In the genomic region with DNA sequence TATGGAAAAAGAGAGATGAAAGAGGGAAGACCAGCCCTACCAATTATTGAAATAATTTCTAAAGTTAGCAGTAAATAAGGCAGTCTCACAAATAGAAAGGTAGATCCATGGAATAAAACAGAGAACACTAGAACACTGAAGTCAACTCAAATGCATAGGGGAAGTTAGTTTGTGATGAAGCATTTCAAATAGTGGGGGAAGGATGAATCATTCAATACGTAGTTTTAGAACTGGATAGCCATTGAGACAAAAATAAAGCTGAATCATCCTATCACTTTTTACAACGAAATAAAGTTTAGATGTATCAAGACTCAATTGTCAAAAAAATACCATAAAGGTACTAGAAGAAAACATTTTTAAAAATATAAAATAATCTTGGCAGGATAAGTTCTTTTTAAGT, we compare ENCODE assay signal across 19 cellular contexts.
DNase-seq lines count a peak whose midpoint lies in the region; ATAC-seq and FAIRE-seq lines count a peak whose summit lies in the region.
"Had no signal": no experiment of that assay in that cellular context is flagged by ENCODE, and none has a peak within 500 bp of the region (broad histone marks: within the 10 kb centered on the region; RNA-seq: fewer than 3 reads in every experiment).

No MANE protein-coding gene starts in this region.

- ATAC-seq in sciatic nerve = no peak
- ATAC-seq: A549, K562 had no signal

- peak; percentile 28 for FAIRE-seq in G401.6 (lab: Jason Lieb, UNC)
- peak; percentile 45 for FAIRE-seq in RCC 7860 (lab: Jason Lieb, UNC)
- FAIRE-seq: HTR-8/SVneo, K562 had no signal

- DNase-seq in RCC 7860 (ENCODE audit: low spot score) = no peak
- peak; percentile 49 for DNase-seq in dermis blood vessel endothelial cell
- peak; percentile 45 for DNase-seq in iris pigment epithelial cell (ENCODE audit: low read depth)
- DNase-seq in retina = no peak
- DNase-seq in activated naive CD4-positive, alpha-beta T cell (lab: John Stamatoyannopoulos, UW) = no peak
- DNase-seq in sciatic nerve (ENCODE audit: low spot score) = no peak
- no peak for DNase-seq in EL
- DNase-seq: C1 segment of cervical spinal cord, DMS 273 treated with DMSO at 0.1 percent for 48 hours, H7, NCI-H1417 treated with DMSO at 0.1 percent for 48 hours, NCI-H1930, NCI-H2171, NCI-H446, NCI-H774 had no signal

- intact Hi-C loops in sciatic nerve (cut with DNase I) = no loop called here

Comparison
In these comparisons a context has a peak if more than half of its experiments do, and no peak if none do; other contexts are left out.
1. DNase-seq: peak in dermis blood vessel endothelial cell (single experiment) and iris pigment epithelial cell (single experiment); none in RCC 7860 (single experiment), retina (single experiment), activated naive CD4-positive, alpha-beta T cell (0 of 4), sciatic nerve (single experiment) and EL (single experiment).